Comparison of ENCODE assay signal across 1 cellular context in genomic region chr7:16753932-16754571, GRCh38.
A peak's percentile ranks its signal among the peaks of the same experiment; 100 is the strongest.
TF ChIP-seq lines count a peak whose summit lies in the region.

No MANE protein-coding gene starts in this region.

TF ChIP-seq in H1, 55 proteins besides CTCF, POLR2A, EP300 and RAD21 (continued from another document):
- no peak for TF ChIP-seq USF2 (IDR thresholded peaks at IDR 0.05; ENCODE audit: low read length)
- peak; percentile 21 for TF ChIP-seq RNF2 (IDR thresholded peaks at IDR 0.05; ENCODE audit: borderline replicate concordance, low read depth, low read length, missing control alignments, poor library complexity, severe bottlenecking)
- TF ChIP-seq SIN3A (conservative IDR thresholded peaks at IDR 0.05 in 1 of 2, IDR thresholded peaks at IDR 0.05 in 1 of 2; ENCODE audit: low read depth in 1 of 2, low read length in 2 of 2): peak in 1 of 2 experiments; percentile 50; a peak in 1 of 4 replicates
- TF ChIP-seq RFX5 (IDR thresholded peaks at IDR 0.05; ENCODE audit: borderline replicate concordance, low read depth, low read length): no peak
- TF ChIP-seq HDAC2 (IDR thresholded peaks at IDR 0.05; ENCODE audit: borderline replicate concordance in 1 of 2, low read depth in 2 of 2, low read length in 2 of 2): 0 out of 4 replicates have a peak, but pooled peaks of 1 of the 2 experiments have one; percentile 64
- TF ChIP-seq BACH1 (IDR thresholded peaks at IDR 0.05; ENCODE audit: low read length): no peak
- TF ChIP-seq TAF7 (optimal IDR thresholded peaks at IDR 0.05; ENCODE audit: borderline replicate concordance, low read depth, low read length): peak; percentile 28
- no peak for TF ChIP-seq GABPA (IDR thresholded peaks at IDR 0.05; ENCODE audit: borderline replicate concordance, insufficient read depth, low read length)
- TF ChIP-seq E2F6 (IDR thresholded peaks at IDR 0.05): peak; percentile 52; the same call in 1 of the 2 replicates
- no peak for TF ChIP-seq GTF2F1 (IDR thresholded peaks at IDR 0.05; ENCODE audit: borderline replicate concordance, low read depth, low read length)
- TF ChIP-seq SIX5 (IDR thresholded peaks at IDR 0.05; ENCODE audit: low read depth, low read length): no peak
- TF ChIP-seq TEAD4 (IDR thresholded peaks at IDR 0.05; ENCODE audit: low read depth, low read length): no peak
- TF ChIP-seq KDM5A (IDR thresholded peaks at IDR 0.05; ENCODE audit: low read length): no peak
- TF ChIP-seq SUZ12 (IDR thresholded peaks at IDR 0.05; ENCODE audit: low read length): peak; percentile 22; the same call in 1 of the 2 replicates
- TF ChIP-seq, protein P1, sequence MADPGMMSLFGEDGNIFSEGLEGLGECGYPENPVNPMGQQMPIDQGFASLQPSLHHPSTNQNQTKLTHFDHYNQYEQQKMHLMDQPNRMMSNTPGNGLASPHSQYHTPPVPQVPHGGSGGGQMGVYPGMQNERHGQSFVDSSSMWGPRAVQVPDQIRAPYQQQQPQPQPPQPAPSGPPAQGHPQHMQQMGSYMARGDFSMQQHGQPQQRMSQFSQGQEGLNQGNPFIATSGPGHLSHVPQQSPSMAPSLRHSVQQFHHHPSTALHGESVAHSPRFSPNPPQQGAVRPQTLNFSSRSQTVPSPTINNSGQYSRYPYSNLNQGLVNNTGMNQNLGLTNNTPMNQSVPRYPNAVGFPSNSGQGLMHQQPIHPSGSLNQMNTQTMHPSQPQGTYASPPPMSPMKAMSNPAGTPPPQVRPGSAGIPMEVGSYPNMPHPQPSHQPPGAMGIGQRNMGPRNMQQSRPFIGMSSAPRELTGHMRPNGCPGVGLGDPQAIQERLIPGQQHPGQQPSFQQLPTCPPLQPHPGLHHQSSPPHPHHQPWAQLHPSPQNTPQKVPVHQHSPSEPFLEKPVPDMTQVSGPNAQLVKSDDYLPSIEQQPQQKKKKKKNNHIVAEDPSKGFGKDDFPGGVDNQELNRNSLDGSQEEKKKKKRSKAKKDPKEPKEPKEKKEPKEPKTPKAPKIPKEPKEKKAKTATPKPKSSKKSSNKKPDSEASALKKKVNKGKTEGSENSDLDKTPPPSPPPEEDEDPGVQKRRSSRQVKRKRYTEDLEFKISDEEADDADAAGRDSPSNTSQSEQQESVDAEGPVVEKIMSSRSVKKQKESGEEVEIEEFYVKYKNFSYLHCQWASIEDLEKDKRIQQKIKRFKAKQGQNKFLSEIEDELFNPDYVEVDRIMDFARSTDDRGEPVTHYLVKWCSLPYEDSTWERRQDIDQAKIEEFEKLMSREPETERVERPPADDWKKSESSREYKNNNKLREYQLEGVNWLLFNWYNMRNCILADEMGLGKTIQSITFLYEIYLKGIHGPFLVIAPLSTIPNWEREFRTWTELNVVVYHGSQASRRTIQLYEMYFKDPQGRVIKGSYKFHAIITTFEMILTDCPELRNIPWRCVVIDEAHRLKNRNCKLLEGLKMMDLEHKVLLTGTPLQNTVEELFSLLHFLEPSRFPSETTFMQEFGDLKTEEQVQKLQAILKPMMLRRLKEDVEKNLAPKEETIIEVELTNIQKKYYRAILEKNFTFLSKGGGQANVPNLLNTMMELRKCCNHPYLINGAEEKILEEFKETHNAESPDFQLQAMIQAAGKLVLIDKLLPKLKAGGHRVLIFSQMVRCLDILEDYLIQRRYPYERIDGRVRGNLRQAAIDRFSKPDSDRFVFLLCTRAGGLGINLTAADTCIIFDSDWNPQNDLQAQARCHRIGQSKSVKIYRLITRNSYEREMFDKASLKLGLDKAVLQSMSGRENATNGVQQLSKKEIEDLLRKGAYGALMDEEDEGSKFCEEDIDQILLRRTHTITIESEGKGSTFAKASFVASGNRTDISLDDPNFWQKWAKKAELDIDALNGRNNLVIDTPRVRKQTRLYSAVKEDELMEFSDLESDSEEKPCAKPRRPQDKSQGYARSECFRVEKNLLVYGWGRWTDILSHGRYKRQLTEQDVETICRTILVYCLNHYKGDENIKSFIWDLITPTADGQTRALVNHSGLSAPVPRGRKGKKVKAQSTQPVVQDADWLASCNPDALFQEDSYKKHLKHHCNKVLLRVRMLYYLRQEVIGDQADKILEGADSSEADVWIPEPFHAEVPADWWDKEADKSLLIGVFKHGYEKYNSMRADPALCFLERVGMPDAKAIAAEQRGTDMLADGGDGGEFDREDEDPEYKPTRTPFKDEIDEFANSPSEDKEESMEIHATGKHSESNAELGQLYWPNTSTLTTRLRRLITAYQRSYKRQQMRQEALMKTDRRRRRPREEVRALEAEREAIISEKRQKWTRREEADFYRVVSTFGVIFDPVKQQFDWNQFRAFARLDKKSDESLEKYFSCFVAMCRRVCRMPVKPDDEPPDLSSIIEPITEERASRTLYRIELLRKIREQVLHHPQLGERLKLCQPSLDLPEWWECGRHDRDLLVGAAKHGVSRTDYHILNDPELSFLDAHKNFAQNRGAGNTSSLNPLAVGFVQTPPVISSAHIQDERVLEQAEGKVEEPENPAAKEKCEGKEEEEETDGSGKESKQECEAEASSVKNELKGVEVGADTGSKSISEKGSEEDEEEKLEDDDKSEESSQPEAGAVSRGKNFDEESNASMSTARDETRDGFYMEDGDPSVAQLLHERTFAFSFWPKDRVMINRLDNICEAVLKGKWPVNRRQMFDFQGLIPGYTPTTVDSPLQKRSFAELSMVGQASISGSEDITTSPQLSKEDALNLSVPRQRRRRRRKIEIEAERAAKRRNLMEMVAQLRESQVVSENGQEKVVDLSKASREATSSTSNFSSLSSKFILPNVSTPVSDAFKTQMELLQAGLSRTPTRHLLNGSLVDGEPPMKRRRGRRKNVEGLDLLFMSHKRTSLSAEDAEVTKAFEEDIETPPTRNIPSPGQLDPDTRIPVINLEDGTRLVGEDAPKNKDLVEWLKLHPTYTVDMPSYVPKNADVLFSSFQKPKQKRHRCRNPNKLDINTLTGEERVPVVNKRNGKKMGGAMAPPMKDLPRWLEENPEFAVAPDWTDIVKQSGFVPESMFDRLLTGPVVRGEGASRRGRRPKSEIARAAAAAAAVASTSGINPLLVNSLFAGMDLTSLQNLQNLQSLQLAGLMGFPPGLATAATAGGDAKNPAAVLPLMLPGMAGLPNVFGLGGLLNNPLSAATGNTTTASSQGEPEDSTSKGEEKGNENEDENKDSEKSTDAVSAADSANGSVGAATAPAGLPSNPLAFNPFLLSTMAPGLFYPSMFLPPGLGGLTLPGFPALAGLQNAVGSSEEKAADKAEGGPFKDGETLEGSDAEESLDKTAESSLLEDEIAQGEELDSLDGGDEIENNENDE (IDR thresholded peaks at IDR 0.05; ENCODE audit: insufficient replicate concordance, low read length): no peak
- no peak for TF ChIP-seq CHD2 (IDR thresholded peaks at IDR 0.05; ENCODE audit: low read length)
- TF ChIP-seq TBP (IDR thresholded peaks at IDR 0.05; ENCODE audit: low read depth, low read length): no peak
- TF ChIP-seq ZNF274 (IDR thresholded peaks at IDR 0.05; ENCODE audit: borderline replicate concordance, extremely low read depth, low read length): no peak
- TF ChIP-seq SP1 (IDR thresholded peaks at IDR 0.05; ENCODE audit: low read depth, low read length): no peak
- TF ChIP-seq KDM1A (IDR thresholded peaks at IDR 0.05; ENCODE audit: borderline replicate concordance, low read length): no peak
- peak; percentile 84 for TF ChIP-seq ASH2L (IDR thresholded peaks at IDR 0.05; ENCODE audit: low read length)
- TF ChIP-seq, protein P2, sequence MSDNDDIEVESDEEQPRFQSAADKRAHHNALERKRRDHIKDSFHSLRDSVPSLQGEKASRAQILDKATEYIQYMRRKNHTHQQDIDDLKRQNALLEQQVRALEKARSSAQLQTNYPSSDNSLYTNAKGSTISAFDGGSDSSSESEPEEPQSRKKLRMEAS (IDR thresholded peaks at IDR 0.05): peak; percentile 85
